Comparison of ENCODE assay signal across 1 cellular context in genomic region chrX:13288671-13289070, GRCh38.
TF ChIP-seq lines count a peak whose summit lies in the region.

No MANE protein-coding gene starts in this region.

TF ChIP-seq in WTC11, 78 proteins besides CTCF, POLR2A, EP300 and RAD21 (continued from another document):
- TF ChIP-seq ZNF425 (CRISPR knock-in tag; conservative IDR thresholded peaks at IDR 0.05) (no peak), NR1H2 (CRISPR knock-in tag; IDR thresholded peaks at IDR 0.05) (no peak), FOXP1 (CRISPR knock-in tag; IDR thresholded peaks at IDR 0.05; ENCODE audit: borderline replicate concordance) (no peak), ZNF121 (CRISPR knock-in tag; IDR thresholded peaks at IDR 0.05) (no peak), CREB1 (CRISPR knock-in tag; IDR thresholded peaks at IDR 0.05) (no peak), E2F5 (CRISPR knock-in tag; IDR thresholded peaks at IDR 0.05) (no peak)
